15 cellular contexts compared by ENCODE assay signal in the genomic region with DNA sequence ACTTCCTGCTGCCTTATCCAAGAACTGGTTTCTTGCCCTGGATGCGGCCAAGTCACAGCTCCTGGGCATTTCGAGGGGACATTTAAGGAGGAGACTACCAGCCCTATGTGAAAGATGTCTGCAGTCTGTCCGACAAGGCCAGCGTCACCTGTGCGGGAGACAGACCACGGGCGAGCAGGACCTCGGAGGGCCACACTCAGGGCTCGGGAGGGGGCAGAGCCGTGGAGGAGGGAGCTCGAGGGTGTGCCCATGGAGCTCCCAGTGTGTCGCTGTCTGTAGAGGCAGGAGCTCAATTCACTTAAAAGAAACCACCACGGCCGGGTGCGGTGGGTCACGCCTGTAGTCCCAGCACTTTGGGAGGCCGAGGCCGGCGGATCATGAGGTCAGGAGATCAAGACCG. TPM values are rescaled to one million over a fixed set of nuclear protein-coding genes. Genes with fewer than 3 reads are reported as not detected.
DNase-seq lines count a peak whose midpoint lies in the region; ATAC-seq and TF ChIP-seq lines count a peak whose summit lies in the region.
"Had no signal": no experiment of that assay in that cellular context is flagged by ENCODE, and none has a peak within 500 bp of the region (broad histone marks: within the 10 kb centered on the region; RNA-seq: fewer than 3 reads in every experiment).

No MANE protein-coding gene starts in this region.

- TF ChIP-seq POLR2A in spleen (IDR thresholded peaks at IDR 0.05), result no peak

- H3K9ac ChIP-seq in SU-DHL-6 (ENCODE audit: low read length), result no peak overlapping the region

- peaks cover 24% of the 10 kb centered on the region for H3K27me3 Mint-ChIP-seq in CD8-positive, alpha-beta T cell (ENCODE audit: low read depth)

- H3F3A ChIP-seq in SU-DHL-6 (ENCODE audit: insufficient read depth), result peaks cover 19% of the 10 kb centered on the region

- H3K4me3 ChIP-seq in right cardiac atrium (ENCODE audit: low read length) (no peak overlapping the region), SU-DHL-6 (ENCODE audit: insufficient read depth, low read length, poor library complexity, severe bottlenecking) (no peak overlapping the region), spleen (no peak overlapping the region)
- no peak overlapping the region for H3K4me3 ChIP-seq in CD8-positive, alpha-beta T cell (ENCODE audit: low read depth, low read length)
- H3K4me3 ChIP-seq: GM12878, GM23338 had no signal

- POLR2A ChIA-PET in CD8-positive, alpha-beta T cell (lab: Charles Lee), result no interaction called here

- no peak overlapping the region for H2AFZ ChIP-seq in SU-DHL-6 (ENCODE audit: low read depth, low read length, severe bottlenecking)
- H2AFZ ChIP-seq: GM23338 had no signal

- H3K27ac Mint-ChIP-seq in CD8-positive, alpha-beta T cell, result peak overlapping the region; percentile 13
- H3K27ac Mint-ChIP-seq: GM23338 had no signal

- CTCF ChIA-PET in CD8-positive, alpha-beta T cell (lab: Charles Lee), result interaction anchor here (0.6 to 4.0 kb wide), 4 partner anchors 223 to 1262 kb away, joined by 3 to 40 read pairs (median 4); no protein-coding TSS in a partner anchor

- H3K9me3 ChIP-seq in right cardiac atrium (ENCODE audit: control insufficient read depth, low read length) (no peaks in the 10 kb centered on the region), SU-DHL-6 (ENCODE audit: insufficient read depth, low read length) (no peaks in the 10 kb centered on the region), spleen (no peaks in the 10 kb centered on the region)
- H3K9me3 ChIP-seq in CD8-positive, alpha-beta T cell (ENCODE audit: low read length), result no peaks in the 10 kb centered on the region
- H3K9me3 ChIP-seq: BE2C had no signal

- WGBS in right cardiac atrium, result 94% methylated on average over 20 of the region's 20 CpGs
- WGBS in spleen, 5 donors, result 77 to 89% (median 86%) methylated on average over 17 to 20 of the region's 20 CpGs

- H3K4me1 ChIP-seq in right cardiac atrium (ENCODE audit: control insufficient read depth, insufficient read depth, low read length) (no peaks in the 10 kb centered on the region), spleen (peaks cover 14 to 68% (median 44%) of the 10 kb centered on the region in 6 donors)
- peaks cover 21% of the 10 kb centered on the region for H3K4me1 ChIP-seq in CD8-positive, alpha-beta T cell (ENCODE audit: insufficient read depth, low read length)
- H3K4me1 ChIP-seq: BE2C had no signal

- H3K36me3 ChIP-seq in CD8-positive, alpha-beta T cell (ENCODE audit: insufficient read depth, low read length), result no peaks in the 10 kb centered on the region
- H3K36me3 ChIP-seq in SU-DHL-6 (ENCODE audit: low read length) (no peaks in the 10 kb centered on the region), spleen (peaks cover 0 to 7% (median 0%) of the 10 kb centered on the region in 6 donors)
- H3K36me3 ChIP-seq: BE2C had no signal

- H3K27ac ChIP-seq in right cardiac atrium (ENCODE audit: low read length) (no peak overlapping the region), SU-DHL-6 (ENCODE audit: low read depth, low read length) (0 out of 2 replicates have a peak overlapping the region, but pooled peaks have one; percentile 64), spleen (no peak overlapping the region)
- no peak overlapping the region for H3K27ac ChIP-seq in CD8-positive, alpha-beta T cell (ENCODE audit: low read depth, low read length)
- H3K27ac ChIP-seq: HL-60 had no signal

- no peaks in the 10 kb centered on the region for H4K20me1 ChIP-seq in SU-DHL-6 (ENCODE audit: low read depth, low read length)

- peaks cover 22% of the 10 kb centered on the region for H3K79me2 ChIP-seq in SU-DHL-6 (ENCODE audit: insufficient read depth, low read length)

- H3K4me3 Mint-ChIP-seq in CD8-positive, alpha-beta T cell, result no peak overlapping the region
- H3K4me3 Mint-ChIP-seq: GM23338 had no signal

- no peaks in the 10 kb centered on the region for H3K9me3 Mint-ChIP-seq in CD8-positive, alpha-beta T cell
- H3K9me3 Mint-ChIP-seq: GM23338 had no signal

- H3K27me3 ChIP-seq in right cardiac atrium (ENCODE audit: control insufficient read depth, insufficient read depth) (no peaks in the 10 kb centered on the region), SU-DHL-6 (ENCODE audit: low read length) (no peaks in the 10 kb centered on the region), spleen (replicated peaks in 1 of 7) (peaks cover 0 to 50% (median 4%) of the 10 kb centered on the region in 7 donors)
- H3K27me3 ChIP-seq in CD8-positive, alpha-beta T cell (ENCODE audit: insufficient read depth, low read length), result peaks cover 28% of the 10 kb centered on the region

- H3K4me2 ChIP-seq in SU-DHL-6 (ENCODE audit: low read depth, low read length, poor library complexity, severe bottlenecking), result no peak overlapping the region
- H3K4me2 ChIP-seq: GM23338 had no signal

- no peak for TF ChIP-seq CTCF in CD8-positive, alpha-beta T cell (IDR thresholded peaks at IDR 0.05)
- no peak for TF ChIP-seq CTCF in SU-DHL-6 (IDR thresholded peaks at IDR 0.05; ENCODE audit: insufficient read depth, low read length, poor library complexity, severe bottlenecking)
- no peak for TF ChIP-seq CTCF in spleen (IDR thresholded peaks at IDR 0.05 in 8 of 11, conservative IDR thresholded peaks at IDR 0.05 in 3 of 11)

- ATAC-seq in right cardiac atrium (no peak), left cardiac atrium (no peak), left lobe of liver (no peak)
- ATAC-seq in CD8-positive, alpha-beta T cell, result no peak
- ATAC-seq: GM12878, GM23338 had no signal

- H3K36me3 Mint-ChIP-seq in CD8-positive, alpha-beta T cell, result no peaks in the 10 kb centered on the region

- intact Hi-C loops in right cardiac atrium (cut with DNase I) (loop anchor here in 2 of 4 donors (10.0 kb wide), 2 partner anchors 151 to 271 kb away; partner anchors contain the start of genes ZNF778 (in 2 of the 2) and ACSF3 (in 1 of the 2)), left cardiac atrium (cut with DNase I) (loop anchor here (2.0 to 10.0 kb wide), 4 partner anchors 151 to 273 kb away; partner anchors contain the start of genes ACSF3 (in 1 of the 2) and ZNF778 (in 1 of the 2)), spleen (cut with DNase I; ENCODE audit: low total_unique reads) (loop anchor here (10.0 kb wide), 2 partner anchors 221 to 271 kb away; partner anchors contain the start of gene ZNF778)
- intact Hi-C loops in CD8-positive, alpha-beta T cell (cut with DNase I, micrococcal nuclease), result loop anchor here in 1 of 2 experiments (5.0 to 10.0 kb wide), 2 partner anchors 209 to 344 kb away; no protein-coding TSS in a partner anchor

- no peaks in the 10 kb centered on the region for H3K9me2 ChIP-seq in SU-DHL-6 (replicated peaks; ENCODE audit: insufficient read depth, low read length)

- DNase-seq in right cardiac atrium (peak in 2 of 3 donors; percentile 40 to 51), left cardiac atrium (no peak), spleen (peak; percentile 74), left lobe of liver (ENCODE audit: low spot score) (no peak)
- DNase-seq in CD8-positive, alpha-beta T cell, result peak in 1 of 7 experiments; percentile 10
- DNase-seq in activated CD4-positive, alpha-beta T cell treated with anti-CD3 and anti-CD28 coated beads for 1 hour, result no peak
- DNase-seq: BE2C, Calu3, DMS 273 treated with DMSO at 0.1 percent for 48 hours, DMS79, H7 had no signal

- H3K4me1 Mint-ChIP-seq in CD8-positive, alpha-beta T cell (ENCODE audit: low read depth), result peaks cover 11% of the 10 kb centered on the region
- H3K4me1 Mint-ChIP-seq: GM23338 had no signal

RNA-seq across cellular contexts. Expression of gene CBFA2T3, which starts 33.3 kb away (rescaled TPM):
- total RNA-seq in right cardiac atrium, result 1 to 10 TPM; 5.6 to 8.5 (median 6.9) TPM
- polyA plus RNA-seq in right cardiac atrium, result 7.3 TPM
- total RNA-seq in left cardiac atrium, result 1 to 10 TPM; 6.5 to 6.6 TPM
- total RNA-seq in CD8-positive, alpha-beta T cell, result under 1 TPM; 0.11 to 0.31 TPM
- total RNA-seq in spleen, result 10 to 100 TPM; 10.5 to 59.8 (median 56.3) TPM
- polyA plus RNA-seq in spleen, result 10 to 100 TPM in 2 of 3 donors, 1 to 10 TPM in 1; 8.4 to 25.1 (median 14.3) TPM
- total RNA-seq in left lobe of liver, result 11.0 TPM
- total RNA-seq: Calu3 had no signal

Comparison
In these comparisons a context has a peak if more than half of its experiments do, and no peak if none do; other contexts are left out.
1. DNase-seq: peak in right cardiac atrium (2 of 3) and spleen (single experiment); none in left cardiac atrium (single experiment), left lobe of liver (single experiment) and activated CD4-positive, alpha-beta T cell treated with anti-CD3 and anti-CD28 coated beads for 1 hour (single experiment).